In genomic region chr1:183105449-183105848, GRCh38 we compare ENCODE assay signal across 22 cellular contexts.
DNase-seq lines count a peak whose midpoint lies in the region; TF ChIP-seq lines count a peak whose summit lies in the region.
"Had no signal": no experiment of that assay in that cellular context is flagged by ENCODE, and none has a peak within 500 bp of the region (broad histone marks: within the 10 kb centered on the region; RNA-seq: fewer than 3 reads in every experiment).

No MANE protein-coding gene starts in this region.

- no peaks in the 10 kb centered on the region for H3K36me3 ChIP-seq in neutrophil
- H3K36me3 ChIP-seq: WERI-Rb-1 had no signal

- peak overlapping the region; percentile 81 for H3K27ac Mint-ChIP-seq in chondrocyte (ENCODE audit: unreplicated experiment)
- H3K27ac Mint-ChIP-seq: activated CD4-positive, alpha-beta memory T cell treated with anti-CD3 and anti-CD28 coated beads for 36 hours; activated naive CD4-positive, alpha-beta T cell treated with anti-CD3 and anti-CD28 coated beads, Interleukin-2, amount 50 U/mL, for 72 hours; IgD-negative memory B cell; naive B cell had no signal

- H3K27ac ChIP-seq in neutrophil = peak overlapping the region; percentile 36
- H3K27ac ChIP-seq: esophagus squamous epithelium, lower lobe of right lung, thyroid gland, WERI-Rb-1 had no signal

- H3K4me3 ChIP-seq in neutrophil (ENCODE audit: low read depth in 1 of 2, low read length in 1 of 2) = no peak overlapping the region
- H3K4me3 ChIP-seq: esophagus squamous epithelium, lower lobe of right lung, thyroid gland had no signal

- H3K4me3 Mint-ChIP-seq in chondrocyte (ENCODE audit: unreplicated experiment) = no peak overlapping the region
- H3K4me3 Mint-ChIP-seq: activated CD4-positive, alpha-beta memory T cell treated with anti-CD3 and anti-CD28 coated beads for 36 hours; activated T-cell treated with anti-CD3 and anti-CD28 coated beads, Interleukin-2, amount 50 U/mL, for 4 hours; IgD-negative memory B cell; naive B cell had no signal

- in situ Hi-C loops in KBM-7 (cut with MboI; ENCODE audit: low pct_unique_long_range_greater_than_20kb, low sequenced_read_pairs) = no loop called here

- H3K27me3 ChIP-seq in neutrophil = no peaks in the 10 kb centered on the region
- H3K27me3 ChIP-seq: BE2C, esophagus squamous epithelium, thyroid gland had no signal

- H3K4me1 ChIP-seq in neutrophil (ENCODE audit: control insufficient read depth in 1 of 2, insufficient read depth in 1 of 2, low read depth in 1 of 2, low read length in 1 of 2) = peaks cover 12 to 13% of the 10 kb centered on the region in 2 experiments
- H3K4me1 ChIP-seq: BE2C had no signal

- intact Hi-C loops in posterior vena cava (cut with DNase I) = loop anchor here in 1 of 2 donors (5.0 kb wide), 1 partner anchor 78 kb away; no protein-coding TSS in a partner anchor

- H3K36me3 Mint-ChIP-seq in chondrocyte (ENCODE audit: low read depth) = peaks cover 31% of the 10 kb centered on the region
- H3K36me3 Mint-ChIP-seq: activated CD4-positive, alpha-beta memory T cell treated with anti-CD3 and anti-CD28 coated beads for 36 hours; activated naive CD4-positive, alpha-beta T cell treated with anti-CD3 and anti-CD28 coated beads, Interleukin-2, amount 50 U/mL, for 72 hours; IgD-negative memory B cell had no signal

- H3K9me3 ChIP-seq in neutrophil = no peaks in the 10 kb centered on the region
- H3K9me3 ChIP-seq: BE2C, esophagus squamous epithelium, lower lobe of right lung, thyroid gland had no signal

- DNase-seq in ELR (ENCODE audit: low read depth) = peak; percentile 31
- DNase-seq in MV-4-11 (lab: John Stamatoyannopoulos, UW) = peak; percentile 83
- DNase-seq in chondrocyte (ENCODE audit: low spot score) = no peak
- no peak for DNase-seq in KBM-7
- DNase-seq in HPDE6-E6E7 (ENCODE audit: extremely low spot score) = no peak
- no peak for DNase-seq in posterior vena cava (ENCODE audit: low spot score)
- no peak for DNase-seq in AG08395 (ENCODE audit: low spot score)
- DNase-seq: activated CD4-positive, alpha-beta memory T cell treated with anti-CD3 and anti-CD28 coated beads for 36 hours; activated T-cell treated with anti-CD3 and anti-CD28 coated beads, Interleukin-2, amount 50 U/mL, for 4 hours; BE2C; esophagus squamous epithelium; lower lobe of right lung; naive B cell; NCI-H1105 treated with DMSO at 0.1 percent for 48 hours; NCI-H748 treated with DMSO at 0.1 percent for 48 hours; posterior cingulate gyrus; T-helper 1 cell; thyroid gland; WERI-Rb-1 had no signal

- peaks cover 29% of the 10 kb centered on the region for H3K4me1 Mint-ChIP-seq in chondrocyte (ENCODE audit: low read depth)

- no peaks in the 10 kb centered on the region for H3K9me3 Mint-ChIP-seq in chondrocyte (ENCODE audit: low read depth)
- H3K9me3 Mint-ChIP-seq: activated CD4-positive, alpha-beta memory T cell treated with anti-CD3 and anti-CD28 coated beads for 36 hours; activated naive CD4-positive, alpha-beta T cell treated with anti-CD3 and anti-CD28 coated beads, Interleukin-2, amount 50 U/mL, for 72 hours; activated T-cell treated with anti-CD3 and anti-CD28 coated beads, Interleukin-2, amount 50 U/mL, for 4 hours; naive B cell had no signal

- no peaks in the 10 kb centered on the region for H3K27me3 Mint-ChIP-seq in chondrocyte (ENCODE audit: low read depth)
- H3K27me3 Mint-ChIP-seq: naive B cell had no signal

- no peak for TF ChIP-seq CTCF in chondrocyte (IDR thresholded peaks at IDR 0.05)
- no peak for TF ChIP-seq CTCF in neutrophil (IDR thresholded peaks at IDR 0.05)

Comparison
In these comparisons a context has a peak if more than half of its experiments do, and no peak if none do; other contexts are left out.
1. DNase-seq: peak in ELR (single experiment) and MV-4-11 (single experiment); none in chondrocyte (single experiment), KBM-7 (single experiment), HPDE6-E6E7 (single experiment), posterior vena cava (single experiment) and AG08395 (single experiment).